ENCODE assay signal across 8 cellular contexts in genomic region chr19:49664171-49665070, GRCh38. TPM values are rescaled to one million over a fixed set of nuclear protein-coding genes. Genes with fewer than 3 reads are reported as not detected.
A peak's percentile ranks its signal among the peaks of the same experiment; 100 is the strongest.
DNase-seq lines count a peak whose midpoint lies in the region; ATAC-seq and TF ChIP-seq lines count a peak whose summit lies in the region.

No MANE protein-coding gene starts in this region.

- peak; percentile 5 for TF ChIP-seq CTCF in GM06990 (IDR thresholded peaks at IDR 0.05; ENCODE audit: insufficient read depth, low read length, poor library complexity, severe bottlenecking)
- no peak for TF ChIP-seq CTCF in endothelial cell (IDR thresholded peaks at IDR 0.05; ENCODE audit: unreplicated experiment)
- TF ChIP-seq CTCF in mesothelial cell of epicardium (IDR thresholded peaks at IDR 0.05; ENCODE audit: unreplicated experiment): no peak

- H3K9me3 Mint-ChIP-seq in endothelial cell (ENCODE audit: unreplicated experiment) (no peaks in the 10 kb centered on the region), mesothelial cell of epicardium (no peaks in the 10 kb centered on the region)

- H3K4me3 Mint-ChIP-seq in endothelial cell (ENCODE audit: unreplicated experiment): peak overlapping the region; percentile 97
- H3K4me3 Mint-ChIP-seq in mesothelial cell of epicardium: peak overlapping the region; percentile 89

- no peak for ATAC-seq in HG02610 (IDR thresholded peaks at IDR 0.05; ENCODE audit: unreplicated experiment)

- DNase-seq in GM06990 (ENCODE audit: extremely low read depth, insufficient read length) (peak; percentile 84), HT1080 (ENCODE audit: low read depth) (peak; percentile 78), NOMO-1 treated with DMSO at 0.1 percent for 48 hours (lab: John Stamatoyannopoulos, UW; ENCODE audit: unreplicated experiment) (peak; percentile 60), endothelial cell (ENCODE audit: low spot score) (peak; percentile 95), mesothelial cell of epicardium (ENCODE audit: low spot score in 2 of 2, unreplicated experiment in 2 of 2) (peak; percentile 84 to 87)
- DNase-seq in activated CD8-positive, alpha-beta memory T cell treated with anti-CD3 and anti-CD28 coated beads, Interleukin-2, amount 50 U/mL, for 24 hours (ENCODE audit: extremely low read depth): peak; percentile 75
- peak; percentile 77 to 80 for DNase-seq in stimulated activated CD8-positive, alpha-beta memory T cell treated with anti-CD3 and anti-CD28 coated beads, Interleukin-15, amount 100 ng/mL, for 4 hours (ENCODE audit: low read depth in 2 of 2)

- no peaks in the 10 kb centered on the region for H3K27me3 ChIP-seq in GM06990 (replicated peaks; ENCODE audit: control insufficient read depth, insufficient read depth, low read length)

- peak overlapping the region; percentile 93 for H3K27ac Mint-ChIP-seq in endothelial cell (ENCODE audit: unreplicated experiment)
- H3K27ac Mint-ChIP-seq in mesothelial cell of epicardium: peak overlapping the region; percentile 95

- H3K4me1 Mint-ChIP-seq in endothelial cell (ENCODE audit: unreplicated experiment) (peaks cover 17% of the 10 kb centered on the region), mesothelial cell of epicardium (peaks cover 38% of the 10 kb centered on the region)

- H3K36me3 Mint-ChIP-seq in endothelial cell (ENCODE audit: low read depth, unreplicated experiment): peaks cover 23% of the 10 kb centered on the region
- peaks cover 18% of the 10 kb centered on the region for H3K36me3 Mint-ChIP-seq in mesothelial cell of epicardium

- peak overlapping the region; percentile 72 for H3K4me3 ChIP-seq in GM06990 (replicated peaks; ENCODE audit: low read depth, low read length)

- H3K27me3 Mint-ChIP-seq in endothelial cell (ENCODE audit: unreplicated experiment) (peaks cover 27% of the 10 kb centered on the region), mesothelial cell of epicardium (ENCODE audit: low read depth) (no peaks in the 10 kb centered on the region)

- peaks cover 34% of the 10 kb centered on the region for H3K36me3 ChIP-seq in GM06990 (ENCODE audit: control insufficient read depth, insufficient read depth, low read length)

RNA-seq across cellular contexts. Expression of gene IRF3, which starts 1.2 kb away (rescaled TPM):
- total RNA-seq in HT1080 (2014; rRNA removed; shearing (Covaris generic)): 55.9 and 62.7 TPM in 2 replicates
- polyA plus RNA-seq in HT1080 (2015; cell fraction: cytosol; rRNA removed): 35.0 and 43.5 TPM in 2 replicates
- 79.6 and 90.7 TPM in 2 replicates for polyA plus RNA-seq in HT1080 (2015; cell fraction: nucleus; rRNA removed)
- total RNA-seq in endothelial cell (ENCODE audit: unreplicated experiment): 76.1 TPM
- total RNA-seq in mesothelial cell of epicardium: 89.4 to 101 TPM (median 95.0 TPM) in 3 replicates

RNA-seq across cellular contexts. Expression of gene BCL2L12, which starts 1.3 kb away (rescaled TPM):
- 21.2 and 26.0 TPM in 2 replicates for total RNA-seq in HT1080 (2014; rRNA removed; shearing (Covaris generic))
- 33.3 and 42.6 TPM in 2 replicates for polyA plus RNA-seq in HT1080 (2015; cell fraction: cytosol; rRNA removed)
- 24.6 and 28.6 TPM in 2 replicates for polyA plus RNA-seq in HT1080 (2015; cell fraction: nucleus; rRNA removed)
- total RNA-seq in endothelial cell (ENCODE audit: unreplicated experiment) (50.1 TPM), mesothelial cell of epicardium (44.5 to 46.0 TPM (median 44.7 TPM) in 3 replicates)

RNA-seq across cellular contexts. Expression of gene PRMT1, which starts 12.7 kb away (rescaled TPM):
- 540 and 551 TPM in 2 replicates for total RNA-seq in HT1080 (2014; rRNA removed; shearing (Covaris generic))
- 291 and 315 TPM in 2 replicates for polyA plus RNA-seq in HT1080 (2015; cell fraction: cytosol; rRNA removed)
- 331 and 369 TPM in 2 replicates for polyA plus RNA-seq in HT1080 (2015; cell fraction: nucleus; rRNA removed)
- total RNA-seq in endothelial cell (ENCODE audit: unreplicated experiment) (175 TPM), mesothelial cell of epicardium (273 to 283 TPM (median 280 TPM) in 3 replicates)

RNA-seq across cellular contexts. Expression of gene SCAF1, which starts 22.4 kb away (rescaled TPM):
- total RNA-seq in HT1080 (2014; rRNA removed; shearing (Covaris generic)): 21.2 and 31.7 TPM in 2 replicates
- 35.0 and 38.9 TPM in 2 replicates for polyA plus RNA-seq in HT1080 (2015; cell fraction: cytosol; rRNA removed)
- polyA plus RNA-seq in HT1080 (2015; cell fraction: nucleus; rRNA removed): 58.4 and 61.5 TPM in 2 replicates
- total RNA-seq in endothelial cell (ENCODE audit: unreplicated experiment): 90.3 TPM
- 87.3 to 89.9 TPM (median 88.9 TPM) in 3 replicates for total RNA-seq in mesothelial cell of epicardium

RNA-seq across cellular contexts. Expression of gene RRAS, which starts 24.5 kb away (rescaled TPM):
- total RNA-seq in HT1080 (2014; rRNA removed; shearing (Covaris generic)): 23.5 and 26.7 TPM in 2 replicates
- 115 and 130 TPM in 2 replicates for polyA plus RNA-seq in HT1080 (2015; cell fraction: cytosol; rRNA removed)
- polyA plus RNA-seq in HT1080 (2015; cell fraction: nucleus; rRNA removed): 79.7 and 87.0 TPM in 2 replicates
- total RNA-seq in endothelial cell (ENCODE audit: unreplicated experiment) (23.9 TPM), mesothelial cell of epicardium (26.0 to 28.6 TPM (median 26.9 TPM) in 3 replicates)
